8 cellular contexts compared by ENCODE assay signal in genomic region chr3:30319713-30320112, GRCh38.
DNase-seq lines count a peak whose midpoint lies in the region; ATAC-seq and TF ChIP-seq lines count a peak whose summit lies in the region.

No MANE protein-coding gene starts in this region.

- no peaks in the 10 kb centered on the region for H3K4me1 ChIP-seq in OCI-LY1 (ENCODE audit: insufficient read depth, low read length, severe bottlenecking)
- H3K4me1 ChIP-seq in right cardiac atrium (ENCODE audit: control insufficient read depth, insufficient read depth, low read length): no peaks in the 10 kb centered on the region
- no peaks in the 10 kb centered on the region for H3K4me1 ChIP-seq in prostate gland (replicated peaks)

- no peaks in the 10 kb centered on the region for H3F3A ChIP-seq in OCI-LY1 (ENCODE audit: insufficient read depth, low read length)

- peaks cover 6% of the 10 kb centered on the region for H3K9me3 Mint-ChIP-seq in activated naive CD4-positive, alpha-beta T cell treated with anti-CD3 and anti-CD28 coated beads, Interleukin-2, amount 10 ng/mL, durations not matched to agents 7 days and 5 days

- no peaks in the 10 kb centered on the region for H3K9me2 ChIP-seq in OCI-LY1 (ENCODE audit: low read depth, low read length)

- TF ChIP-seq CTCF in OCI-LY1 (IDR thresholded peaks at IDR 0.05; ENCODE audit: low read length) (peak; percentile 60), prostate gland (IDR thresholded peaks at IDR 0.05) (peak in 2 of 4 experiments; percentile 22 to 34)

- no peak overlapping the region for H3K9ac ChIP-seq in OCI-LY1 (ENCODE audit: low read length)

- ATAC-seq in HG02852 (IDR thresholded peaks at IDR 0.05; ENCODE audit: unreplicated experiment) (peak; percentile 48), right cardiac atrium (peak; percentile 92 to 93)

- H3K27ac Mint-ChIP-seq in activated naive CD4-positive, alpha-beta T cell treated with anti-CD3 and anti-CD28 coated beads, Interleukin-2, amount 10 ng/mL, durations not matched to agents 7 days and 5 days: no peak overlapping the region

- H3K27me3 ChIP-seq in OCI-LY1 (ENCODE audit: insufficient read depth, low read length) (no peaks in the 10 kb centered on the region), right cardiac atrium (ENCODE audit: control insufficient read depth, insufficient read depth) (no peaks in the 10 kb centered on the region), prostate gland (replicated peaks; ENCODE audit: insufficient read depth) (no peaks in the 10 kb centered on the region)

- no peaks in the 10 kb centered on the region for H3K27me3 Mint-ChIP-seq in activated naive CD4-positive, alpha-beta T cell treated with anti-CD3 and anti-CD28 coated beads, Interleukin-2, amount 10 ng/mL, durations not matched to agents 7 days and 5 days

- H3K27ac ChIP-seq in OCI-LY1 (ENCODE audit: low read depth, low read length, poor library complexity, severe bottlenecking): no peak overlapping the region
- peak overlapping the region; percentile 15 for H3K27ac ChIP-seq in right cardiac atrium (ENCODE audit: low read length)
- H3K27ac ChIP-seq in prostate gland: no peak overlapping the region

- H2AFZ ChIP-seq in OCI-LY1 (ENCODE audit: low read length): no peak overlapping the region

- H3K4me3 ChIP-seq in OCI-LY1 (ENCODE audit: low read depth, low read length, poor library complexity, severe bottlenecking) (no peak overlapping the region), right cardiac atrium (ENCODE audit: low read length) (no peak overlapping the region), prostate gland (no peak overlapping the region)

- H3K4me2 ChIP-seq in OCI-LY1 (ENCODE audit: low read length): no peak overlapping the region

- no peak for TF ChIP-seq POLR2A in prostate gland (IDR thresholded peaks at IDR 0.05)

- intact Hi-C loops in right cardiac atrium (cut with DNase I) (loop anchor here in 1 of 4 donors (10.0 kb wide), 2 partner anchors 375 to 415 kb away; no protein-coding TSS in a partner anchor), prostate gland (cut with DNase I) (no loop called here)

- H3K4me3 Mint-ChIP-seq in activated naive CD4-positive, alpha-beta T cell treated with anti-CD3 and anti-CD28 coated beads, Interleukin-2, amount 10 ng/mL, durations not matched to agents 7 days and 5 days: no peak overlapping the region

- H3K9me3 ChIP-seq in OCI-LY1 (ENCODE audit: low read length): no peaks in the 10 kb centered on the region
- H3K9me3 ChIP-seq in right cardiac atrium (ENCODE audit: control insufficient read depth, low read length): no peaks in the 10 kb centered on the region
- no peaks in the 10 kb centered on the region for H3K9me3 ChIP-seq in prostate gland

- H4K20me1 ChIP-seq in OCI-LY1 (ENCODE audit: insufficient read depth, low read length): no peaks in the 10 kb centered on the region

- no peaks in the 10 kb centered on the region for H3K36me3 Mint-ChIP-seq in activated naive CD4-positive, alpha-beta T cell treated with anti-CD3 and anti-CD28 coated beads, Interleukin-2, amount 10 ng/mL, durations not matched to agents 7 days and 5 days

- H3K4me1 Mint-ChIP-seq in activated naive CD4-positive, alpha-beta T cell treated with anti-CD3 and anti-CD28 coated beads, Interleukin-2, amount 10 ng/mL, durations not matched to agents 7 days and 5 days: peaks cover 4% of the 10 kb centered on the region

- H3K79me2 ChIP-seq in OCI-LY1 (ENCODE audit: insufficient read depth, low read length): no peaks in the 10 kb centered on the region

- no peaks in the 10 kb centered on the region for H3K36me3 ChIP-seq in OCI-LY1 (ENCODE audit: insufficient read depth, low read length)
- no peaks in the 10 kb centered on the region for H3K36me3 ChIP-seq in prostate gland

- DNase-seq in NCI-H2081 (lab: John Stamatoyannopoulos, UW) (peak; percentile 25 to 45), NCI-H2081 treated with DMSO at 0.1 percent for 48 hours (lab: John Stamatoyannopoulos, UW) (no peak), right cardiac atrium (peak; percentile 45 to 70 (median 59)), prostate gland (ENCODE audit: low spot score) (no peak)
- DNase-seq in activated naive CD4-positive, alpha-beta T cell treated with anti-CD3 and anti-CD28 coated beads, Interleukin-2, amount 10 ng/mL, durations not matched to agents 7 days and 5 days: peak; percentile 40
- peak; percentile 10 to 46 for DNase-seq in stimulated activated CD4-positive, alpha-beta T cell treated with anti-CD3 and anti-CD28 coated beads, Interleukin-4, amount 100 ng/mL, for 4 hours

- CTCF ChIA-PET in activated naive CD4-positive, alpha-beta T cell treated with anti-CD3 and anti-CD28 coated beads, Interleukin-2, amount 10 ng/mL, durations not matched to agents 7 days and 5 days (lab: Charles Lee): interaction anchor here (0.8 to 1.9 kb wide), 14 partner anchors 12 to 432 kb away, joined by 3 to 10 read pairs (median 4); no protein-coding TSS in a partner anchor

Comparison
In these comparisons a context has a peak if more than half of its experiments do, and no peak if none do; other contexts are left out.
1. DNase-seq: peak in NCI-H2081 (2 of 2), activated naive CD4-positive, alpha-beta T cell treated with anti-CD3 and anti-CD28 coated beads, Interleukin-2, amount 10 ng/mL, durations not matched to agents 7 days and 5 days (single experiment), right cardiac atrium (3 of 3) and stimulated activated CD4-positive, alpha-beta T cell treated with anti-CD3 and anti-CD28 coated beads, Interleukin-4, amount 100 ng/mL, for 4 hours (2 of 2); none in NCI-H2081 treated with DMSO at 0.1 percent for 48 hours (single experiment) and prostate gland (single experiment).